Comparison of ENCODE assay signal across 8 cellular contexts in the genomic region with DNA sequence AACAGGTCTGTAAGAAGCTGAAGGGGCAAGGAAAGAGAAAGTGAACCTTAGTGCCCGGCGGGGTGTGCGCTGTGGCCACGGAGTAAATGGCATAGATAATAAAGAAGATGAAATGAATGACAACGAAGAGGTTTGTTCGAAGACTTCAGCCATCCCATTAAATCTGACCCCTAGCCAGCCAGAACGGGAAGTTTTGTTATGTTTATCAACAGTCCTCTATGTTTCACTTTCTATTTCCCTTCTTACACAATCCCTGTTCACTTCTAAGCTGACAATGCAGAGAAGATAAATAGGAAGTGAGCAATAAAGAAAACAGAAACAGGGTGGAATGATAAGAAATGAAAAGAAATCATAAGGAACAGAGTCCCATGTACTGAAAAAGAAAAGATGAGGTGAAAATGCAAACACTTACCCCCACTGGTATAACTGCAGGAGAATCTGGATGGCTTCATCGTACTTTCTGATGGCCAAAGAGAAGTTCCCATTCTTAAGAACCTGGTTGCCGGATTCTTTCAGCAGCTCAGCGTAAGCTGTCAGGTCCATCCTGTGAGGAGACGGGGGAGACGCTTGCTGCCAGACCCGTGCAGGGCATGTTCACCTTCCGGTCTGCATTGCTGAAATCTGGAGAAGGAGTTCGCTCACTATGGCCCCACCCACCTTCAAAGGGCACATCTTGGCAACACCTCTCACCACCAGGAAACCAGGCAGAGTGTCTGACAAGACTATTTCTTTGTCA. TPM values are rescaled to one million over a fixed set of nuclear protein-coding genes. Genes with fewer than 3 reads are reported as not detected.
DNase-seq lines count a peak whose midpoint lies in the region; ATAC-seq and TF ChIP-seq lines count a peak whose summit lies in the region.

No MANE protein-coding gene starts in this region.

- H3K4me1 Mint-ChIP-seq in T-cell = peaks cover 59 to 74% (median 74%) of the 10 kb centered on the region in 3 donors

- H3K27me3 ChIP-seq in right cardiac atrium (ENCODE audit: control insufficient read depth, insufficient read depth) = no peaks in the 10 kb centered on the region
- H3K27me3 ChIP-seq in A673 (replicated peaks; ENCODE audit: insufficient read depth, low read depth, low read length, poor library complexity) = no peaks in the 10 kb centered on the region

- peak; percentile 60 for DNase-seq in Daoy (ENCODE audit: low read depth)
- DNase-seq in T-cell = peak; percentile 45 to 74 (median 62)
- DNase-seq in right cardiac atrium = peak; percentile 44 to 66 (median 66)
- peak; percentile 62 for DNase-seq in stimulated activated CD4-positive, alpha-beta T cell treated with anti-CD3 and anti-CD28 coated beads, Interleukin-1b, Interleukin-23, amount 100 ng/mL, for 48 hours
- no peak for DNase-seq in A673 (ENCODE audit: low spot score)
- no peak for DNase-seq in NCI-H345 treated with DMSO at 0.1 percent for 48 hours (lab: John Stamatoyannopoulos, UW; ENCODE audit: unreplicated experiment)

- no peak for TF ChIP-seq CTCF in A673 (conservative IDR thresholded peaks at IDR 0.05; ENCODE audit: low read depth, low read length)

- H3K4me1 ChIP-seq in right cardiac atrium (ENCODE audit: control insufficient read depth, insufficient read depth, low read length) (peaks cover 2% of the 10 kb centered on the region), A673 (ENCODE audit: insufficient read depth, low read length, poor library complexity, severe bottlenecking) (peaks cover 37% of the 10 kb centered on the region)

- POLR2A ChIA-PET in T-cell (lab: Charles Lee) (interaction anchor here in 1 of 2 donors (0.5 to 0.6 kb wide), 2 partner anchors 25 to 215 kb away, joined by 4 to 7 read pairs; no protein-coding TSS in a partner anchor), A673 (lab: Charles Lee; ENCODE audit: low non-redundant PET) (no interaction called here)

- 1 to 43% (median 3%) methylated on average over 15 of the region's 15 CpGs for WGBS in adipose tissue, 3 donors
- WGBS in right cardiac atrium = 12% methylated on average over 15 of the region's 15 CpGs

- no peaks in the 10 kb centered on the region for H3K27me3 Mint-ChIP-seq in T-cell

- peak overlapping the region; percentile 84 to 97 (median 90) for H3K4me3 Mint-ChIP-seq in T-cell

- peak overlapping the region; percentile 97 to 99 for H3K27ac Mint-ChIP-seq in T-cell

- BruUV-seq in A673 (replicated peaks; lab: Mats Ljungman, UMichigan) = no TSS peak

- CTCF ChIA-PET in T-cell (lab: Charles Lee) = interaction anchor here in 1 of 2 donors (0.6 to 1.3 kb wide), 4 partner anchors 15 to 1270 kb away, joined by 3 to 5 read pairs (median 4); no protein-coding TSS in a partner anchor
- CTCF ChIA-PET in A673 (lab: Charles Lee) = no interaction called here

- intact Hi-C loops in right cardiac atrium (cut with DNase I) (loop anchor here in 3 of 4 donors (5.0 to 10.0 kb wide), 2 partner anchors 47 to 49 kb away; no protein-coding TSS in a partner anchor), A673 (cut with micrococcal nuclease; ENCODE audit: unreplicated experiment) (no loop called here)

- ATAC-seq in HG03097 (IDR thresholded peaks at IDR 0.05; ENCODE audit: low FRiP score, unreplicated experiment) (peak; percentile 26), T-cell (replicated peaks in 1 of 4) (peak; percentile 69 to 79 (median 72)), right cardiac atrium (peak; percentile 82 to 84)

- H3K36me3 Mint-ChIP-seq in T-cell = peaks cover 11% of the 10 kb centered on the region

- H3K9me3 ChIP-seq in right cardiac atrium (ENCODE audit: control insufficient read depth, low read length) (no peaks in the 10 kb centered on the region), A673 (ENCODE audit: low read depth, low read length, poor library complexity, severe bottlenecking) (no peaks in the 10 kb centered on the region)

- no peaks in the 10 kb centered on the region for H3K9me3 Mint-ChIP-seq in T-cell

- H3K4me3 ChIP-seq in right cardiac atrium (ENCODE audit: low read length) (peak overlapping the region; percentile 84), A673 (ENCODE audit: low read depth, low read length, poor library complexity, severe bottlenecking) (no peak overlapping the region)

- H3K27ac ChIP-seq in adipose tissue (ENCODE audit: low read depth, low read length) (peak overlapping the region; percentile 83), right cardiac atrium (ENCODE audit: low read length) (peak overlapping the region; percentile 89), A673 (ENCODE audit: low read depth, low read length, poor library complexity, severe bottlenecking) (no peak overlapping the region)

- no peaks in the 10 kb centered on the region for H3K36me3 ChIP-seq in A673 (ENCODE audit: insufficient read depth, low read length, poor library complexity, severe bottlenecking)

RNA-seq across cellular contexts. Expression of a gene that starts 36.8 kb away (rescaled TPM):
- 0.86 and 13.4 TPM in 2 replicates for total RNA-seq in Daoy (2014; rRNA removed; shearing (Covaris generic))
- total RNA-seq in T-cell (100 to 1,000 TPM in 3 of 5 donors, 10 to 100 TPM in 2; 96.0 to 160 (median 127) TPM), right cardiac atrium (10 to 100 TPM in 3 of 4 donors, 1 to 10 TPM in 1; 7.9 to 13.2 (median 12.0) TPM), A673 (2021) (6.3 and 7.3 TPM in 2 replicates)
- polyA plus RNA-seq in adipose tissue (1 to 10 TPM; 1.7 to 5.7 (median 2.9) TPM), right cardiac atrium (4.6 TPM)

Comparison
In these comparisons a context has a peak if more than half of its experiments do, and no peak if none do; other contexts are left out.
1. DNase-seq: peak in Daoy (single experiment), T-cell (34 of 34), right cardiac atrium (3 of 3) and stimulated activated CD4-positive, alpha-beta T cell treated with anti-CD3 and anti-CD28 coated beads, Interleukin-1b, Interleukin-23, amount 100 ng/mL, for 48 hours (single experiment); none in A673 (single experiment) and NCI-H345 treated with DMSO at 0.1 percent for 48 hours (single experiment).
2. ATAC-seq: peak in every context shown above with its lines; median percentile 83 in right cardiac atrium; 72 in T-cell; 26 in HG03097.